ENCODE assay signal across 1 cellular context in the genomic region with DNA sequence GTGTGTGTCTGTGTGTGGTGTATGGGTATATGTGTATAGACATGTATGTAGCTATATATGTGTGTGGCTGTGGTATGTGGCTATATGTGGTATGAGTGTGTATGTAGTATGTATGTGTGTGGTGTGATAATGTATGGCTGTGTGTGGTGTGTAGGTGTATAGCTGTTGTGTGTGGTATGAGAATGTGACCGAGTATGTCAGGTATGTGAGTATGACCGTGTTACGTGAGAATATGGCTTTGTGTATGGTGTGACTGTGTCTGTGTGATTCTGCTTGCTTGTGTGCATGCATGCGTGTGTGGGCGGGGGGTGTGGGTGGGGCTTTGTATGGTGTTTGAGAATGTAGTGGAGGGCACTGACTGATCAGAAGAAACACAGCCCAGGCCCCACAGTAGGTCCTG.
TF ChIP-seq lines count a peak whose summit lies in the region.

No MANE protein-coding gene starts in this region.

TF ChIP-seq in K562, 482 proteins besides CTCF, POLR2A, EP300 and RAD21 (continued from another document):
- TF ChIP-seq KLF13 (tag; IDR thresholded peaks at IDR 0.05; ENCODE audit: borderline replicate concordance, low read depth) (no peak), KLF10 (CRISPR knock-in tag; IDR thresholded peaks at IDR 0.05) (no peak), ZBTB26 (CRISPR knock-in tag; IDR thresholded peaks at IDR 0.05) (0 out of 2 replicates have a peak, but pooled peaks have one; percentile 29), KDM2B (CRISPR knock-in tag; IDR thresholded peaks at IDR 0.05) (no peak), HBP1 (CRISPR knock-in tag; IDR thresholded peaks at IDR 0.05) (0 out of 2 replicates have a peak, but pooled peaks have one; percentile 48), HDAC1 (IDR thresholded peaks at IDR 0.05) (peak in 1 of 2 experiments; percentile 32; a peak in 1 of 4 replicates), STAT5A (IDR thresholded peaks at IDR 0.05; ENCODE audit: borderline replicate concordance, low read length) (peak; percentile 21; the same call in 1 of the 2 replicates), ARID1B (IDR thresholded peaks at IDR 0.05) (no peak), GABPA (tag; conservative IDR thresholded peaks at IDR 0.05; ENCODE audit: low read depth) (no peak)
- TF ChIP-seq, protein P1, sequence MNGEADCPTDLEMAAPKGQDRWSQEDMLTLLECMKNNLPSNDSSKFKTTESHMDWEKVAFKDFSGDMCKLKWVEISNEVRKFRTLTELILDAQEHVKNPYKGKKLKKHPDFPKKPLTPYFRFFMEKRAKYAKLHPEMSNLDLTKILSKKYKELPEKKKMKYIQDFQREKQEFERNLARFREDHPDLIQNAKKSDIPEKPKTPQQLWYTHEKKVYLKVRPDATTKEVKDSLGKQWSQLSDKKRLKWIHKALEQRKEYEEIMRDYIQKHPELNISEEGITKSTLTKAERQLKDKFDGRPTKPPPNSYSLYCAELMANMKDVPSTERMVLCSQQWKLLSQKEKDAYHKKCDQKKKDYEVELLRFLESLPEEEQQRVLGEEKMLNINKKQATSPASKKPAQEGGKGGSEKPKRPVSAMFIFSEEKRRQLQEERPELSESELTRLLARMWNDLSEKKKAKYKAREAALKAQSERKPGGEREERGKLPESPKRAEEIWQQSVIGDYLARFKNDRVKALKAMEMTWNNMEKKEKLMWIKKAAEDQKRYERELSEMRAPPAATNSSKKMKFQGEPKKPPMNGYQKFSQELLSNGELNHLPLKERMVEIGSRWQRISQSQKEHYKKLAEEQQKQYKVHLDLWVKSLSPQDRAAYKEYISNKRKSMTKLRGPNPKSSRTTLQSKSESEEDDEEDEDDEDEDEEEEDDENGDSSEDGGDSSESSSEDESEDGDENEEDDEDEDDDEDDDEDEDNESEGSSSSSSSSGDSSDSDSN (IDR thresholded peaks at IDR 0.05; ENCODE audit: borderline replicate concordance in 1 of 2, low read depth in 2 of 2, low read length in 2 of 2) = no peak
